11 cellular contexts compared by ENCODE assay signal in the genomic region with DNA sequence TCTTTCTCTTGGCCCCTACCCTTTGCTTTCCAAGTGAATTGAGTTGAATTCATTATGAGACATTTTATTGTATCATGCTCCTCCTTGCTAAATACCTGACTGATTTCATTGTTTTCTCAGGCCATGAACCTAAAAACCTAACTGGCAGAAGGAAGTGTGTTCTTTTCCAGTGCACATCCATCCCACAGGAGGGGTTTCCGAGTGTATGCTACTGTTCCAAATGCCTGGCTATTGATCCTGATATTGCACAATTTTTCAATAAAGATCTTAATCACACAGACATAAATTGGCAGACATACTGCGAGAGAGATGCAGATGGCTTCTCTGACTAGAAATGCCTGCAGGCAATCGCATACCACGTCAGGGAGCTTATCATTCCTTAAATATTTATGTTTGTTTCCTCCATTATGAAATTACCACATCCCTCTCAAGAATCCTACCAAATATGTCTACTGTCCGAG.
A peak's percentile ranks its signal among the peaks of the same experiment; 100 is the strongest.
DNase-seq lines count a peak whose midpoint lies in the region; ATAC-seq and TF ChIP-seq lines count a peak whose summit lies in the region.
"Had no signal": no experiment of that assay in that cellular context is flagged by ENCODE, and none has a peak within 500 bp of the region (broad histone marks: within the 10 kb centered on the region; RNA-seq: fewer than 3 reads in every experiment).

No MANE protein-coding gene starts in this region.

- POLR2A ChIA-PET in AG04449 (lab: Yijun Ruan, JAX), result no interaction called here

- H3K9me3 ChIP-seq in adipocyte (ENCODE audit: control insufficient read depth, low read length), result peaks cover 8% of the 10 kb centered on the region
- H3K9me3 ChIP-seq: BE2C, neutrophil had no signal

- H3K27me3 ChIP-seq in adipocyte (replicated peaks; ENCODE audit: control insufficient read depth, insufficient read depth, low read length), result peaks cover 5% of the 10 kb centered on the region

- H3K4me3 ChIP-seq in AG04449 (ENCODE audit: low read depth, low read length), result no peak overlapping the region
- H3K4me3 ChIP-seq in adipocyte (ENCODE audit: low read length), result no peak overlapping the region

- CTCF ChIA-PET in AG04449 (lab: Yijun Ruan, JAX), result interaction anchor here (0.9 to 1.5 kb wide), 3 partner anchors 14 to 264 kb away, joined by 3 to 7 read pairs (median 4); no protein-coding TSS in a partner anchor

- H3K9ac ChIP-seq in adipocyte (ENCODE audit: low read length), result no peak overlapping the region

- peaks cover 13% of the 10 kb centered on the region for H3K4me1 ChIP-seq in adipocyte (ENCODE audit: control insufficient read depth, insufficient read depth, low read length)

- ATAC-seq in HG02759 (IDR thresholded peaks at IDR 0.05; ENCODE audit: unreplicated experiment), result no peak

- TF ChIP-seq CTCF in AG04449 (IDR thresholded peaks at IDR 0.05; ENCODE audit: insufficient read depth, low read length, missing control alignments), result no peak

- H3K36me3 ChIP-seq in adipocyte (ENCODE audit: control insufficient read depth, insufficient read depth, low read length, severe bottlenecking), result no peaks in the 10 kb centered on the region
- H3K36me3 ChIP-seq: BE2C, neutrophil had no signal

- DNase-seq in AG04449 (ENCODE audit: low read depth, low spot score) (peak; percentile 41), HPDE6-E6E7 (ENCODE audit: extremely low spot score) (peak; percentile 54), adipocyte (ENCODE audit: low read depth) (peak; percentile 89), foreskin melanocyte (peak; percentile 84), Kasumi-1 (lab: John Stamatoyannopoulos, UW) (no peak), iPS-NIHi7 (ENCODE audit: extremely low spot score) (no peak)
- no peak for DNase-seq in activated naive CD4-positive, alpha-beta T cell treated with anti-CD3 and anti-CD28 coated beads, Interleukin-2, amount 50 U/mL, for 16 hours
- DNase-seq: BE2C; stimulated activated CD4-positive, alpha-beta T cell treated with anti-CD3 and anti-CD28 coated beads, Interleukin-12 subunit alpha, Interleukin-12 subunit beta, amount 100 ng/mL, for 4 hours had no signal

Comparison
In these comparisons a context has a peak if more than half of its experiments do, and no peak if none do; other contexts are left out.
1. DNase-seq: peak in AG04449 (single experiment), HPDE6-E6E7 (single experiment), adipocyte (single experiment) and foreskin melanocyte (single experiment); none in Kasumi-1 (0 of 2), iPS-NIHi7 (single experiment) and activated naive CD4-positive, alpha-beta T cell treated with anti-CD3 and anti-CD28 coated beads, Interleukin-2, amount 50 U/mL, for 16 hours (single experiment).